ENCODE assay signal across 15 cellular contexts in the genomic region with DNA sequence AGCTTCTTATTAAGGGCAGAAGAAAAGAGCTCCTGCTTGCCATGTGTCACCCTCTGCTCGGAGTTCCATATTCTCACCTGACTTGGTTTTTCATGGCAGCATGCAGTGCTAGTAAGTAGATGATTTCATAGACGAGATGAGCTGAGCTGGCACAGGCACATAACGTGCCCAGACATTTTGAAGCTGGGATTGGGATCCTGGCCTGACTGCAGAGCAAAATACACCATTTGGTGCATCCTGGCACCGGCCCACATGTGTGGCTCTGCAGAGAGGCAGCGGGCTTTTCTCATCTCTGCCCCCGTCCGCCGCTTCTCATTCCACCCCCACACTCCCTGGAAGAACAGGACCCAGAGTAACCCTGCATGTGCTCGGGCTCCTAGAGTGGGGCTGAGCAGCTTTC. TPM values are rescaled to one million over a fixed set of nuclear protein-coding genes. Genes with fewer than 3 reads are reported as not detected.
DNase-seq lines count a peak whose midpoint lies in the region; ATAC-seq and TF ChIP-seq lines count a peak whose summit lies in the region.
"Had no signal": no experiment of that assay in that cellular context is flagged by ENCODE, and none has a peak within 500 bp of the region (broad histone marks: within the 10 kb centered on the region; RNA-seq: fewer than 3 reads in every experiment).

No MANE protein-coding gene starts in this region.

- peak overlapping the region; percentile 43 to 46 for H3K27ac ChIP-seq in ascending aorta
- H3K27ac ChIP-seq: brain microvascular endothelial cell, ovary, SJSA1 had no signal

- TF ChIP-seq CTCF in ascending aorta (IDR thresholded peaks at IDR 0.05) = no peak

- intact Hi-C loops in ascending aorta (cut with DNase I) = loop anchor here (5.0 to 10.0 kb wide), 3 partner anchors 60 to 970 kb away; no protein-coding TSS in a partner anchor

- DNase-seq in Ammon's horn (ENCODE audit: low spot score) (peak; percentile 45), DMS 273 (lab: John Stamatoyannopoulos, UW; ENCODE audit: unreplicated experiment) (peak; percentile 93), ascending aorta (ENCODE audit: low spot score in 2 of 2) (no peak), inferior parietal cortex (ENCODE audit: extremely low spot score) (peak; percentile 39), NCI-H187 treated with DMSO at 0.1 percent for 48 hours (lab: John Stamatoyannopoulos, UW) (no peak), SHP77 (lab: John Stamatoyannopoulos, UW) (no peak)
- DNase-seq: brain microvascular endothelial cell, GF-D8, NCI-H146, ovary had no signal

- no peaks in the 10 kb centered on the region for H3K27me3 ChIP-seq in ascending aorta
- H3K27me3 ChIP-seq: brain microvascular endothelial cell, ovary, SJSA1 had no signal

- H3K36me3 ChIP-seq in ascending aorta = peaks cover 38 to 40% of the 10 kb centered on the region in 2 donors
- H3K36me3 ChIP-seq: ovary had no signal

- H3K4me1 ChIP-seq in ascending aorta = peaks cover 12 to 30% of the 10 kb centered on the region in 2 donors
- H3K4me1 ChIP-seq: SJSA1 had no signal

- no peaks in the 10 kb centered on the region for H3K9me3 ChIP-seq in ascending aorta
- H3K9me3 ChIP-seq: ovary, SJSA1 had no signal

- no peak overlapping the region for H3K4me3 ChIP-seq in ascending aorta
- H3K4me3 ChIP-seq: ovary, SJSA1 had no signal

- no peak for ATAC-seq in HG03135 (IDR thresholded peaks at IDR 0.05; ENCODE audit: unreplicated experiment)
- no peak for ATAC-seq in HG02763 (IDR thresholded peaks at IDR 0.05; ENCODE audit: unreplicated experiment)

RNA-seq across cellular contexts. Expression of a gene that starts 24.8 kb away (rescaled TPM):
- total RNA-seq in ascending aorta = 23.5 TPM

RNA-seq across cellular contexts. Expression of a gene that starts 49.8 kb away (rescaled TPM):
- not detected for total RNA-seq in ascending aorta
- total RNA-seq: B cell, ovary, SJSA1, temporal lobe had no signal

Comparison
In these comparisons a context has a peak if more than half of its experiments do, and no peak if none do; other contexts are left out.
1. DNase-seq: peak in Ammon's horn (single experiment), DMS 273 (single experiment) and inferior parietal cortex (single experiment); none in ascending aorta (0 of 2), NCI-H187 treated with DMSO at 0.1 percent for 48 hours (single experiment) and SHP77 (0 of 2).